In the genomic region with DNA sequence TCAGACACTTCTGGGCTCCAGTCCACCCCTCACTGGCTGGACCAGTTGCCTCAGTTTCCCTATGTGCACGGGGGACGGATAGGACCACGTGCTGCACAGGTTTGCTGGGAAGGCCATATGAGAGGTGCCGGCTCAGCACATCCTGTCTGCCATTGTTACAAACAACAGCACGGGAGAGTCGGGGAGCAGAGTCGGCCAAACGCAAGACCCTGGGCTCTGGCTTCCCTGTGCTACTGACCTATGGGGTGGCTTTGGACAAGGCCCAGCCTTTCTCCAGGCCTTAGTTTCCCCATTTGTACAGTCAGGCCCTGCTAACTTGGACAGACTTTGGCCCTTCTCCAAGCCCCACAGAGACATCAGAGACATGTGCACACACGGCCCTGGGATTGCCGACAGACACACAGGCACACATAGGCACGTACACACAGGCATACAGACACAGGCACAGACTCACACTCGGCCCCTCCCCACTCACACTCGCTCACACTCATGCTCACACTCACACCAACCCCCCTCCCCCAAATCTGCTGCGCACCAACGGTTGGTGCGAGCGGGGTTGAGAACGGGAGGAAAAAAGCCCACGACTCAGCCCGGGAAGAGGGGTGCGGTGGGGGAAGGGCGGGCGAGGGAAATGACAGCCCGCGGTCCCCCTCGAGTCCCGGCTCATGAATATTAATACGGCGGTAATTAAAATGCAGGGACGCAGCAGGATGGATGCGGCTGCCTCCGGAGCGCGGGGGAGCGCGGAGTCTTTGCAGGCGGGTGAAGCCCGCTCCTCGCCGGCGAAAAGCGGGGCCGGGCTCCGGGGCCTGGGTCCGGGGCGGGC, we compare ENCODE assay signal across 1 cellular context.
TF ChIP-seq lines count a peak whose summit lies in the region.

No MANE protein-coding gene starts in this region.

TF ChIP-seq in K562, 482 proteins besides CTCF, POLR2A, EP300 and RAD21 (continued from another document and continues in another):
- TF ChIP-seq, protein P1, sequence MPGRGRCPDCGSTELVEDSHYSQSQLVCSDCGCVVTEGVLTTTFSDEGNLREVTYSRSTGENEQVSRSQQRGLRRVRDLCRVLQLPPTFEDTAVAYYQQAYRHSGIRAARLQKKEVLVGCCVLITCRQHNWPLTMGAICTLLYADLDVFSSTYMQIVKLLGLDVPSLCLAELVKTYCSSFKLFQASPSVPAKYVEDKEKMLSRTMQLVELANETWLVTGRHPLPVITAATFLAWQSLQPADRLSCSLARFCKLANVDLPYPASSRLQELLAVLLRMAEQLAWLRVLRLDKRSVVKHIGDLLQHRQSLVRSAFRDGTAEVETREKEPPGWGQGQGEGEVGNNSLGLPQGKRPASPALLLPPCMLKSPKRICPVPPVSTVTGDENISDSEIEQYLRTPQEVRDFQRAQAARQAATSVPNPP (IDR thresholded peaks at IDR 0.05; ENCODE audit: borderline replicate concordance, insufficient read depth, insufficient read length) = no peak
- TF ChIP-seq MTA1 (IDR thresholded peaks at IDR 0.05; ENCODE audit: borderline replicate concordance) (peak; percentile 53; the same call in 1 of the 2 replicates), HSF4 (CRISPR knock-in tag; IDR thresholded peaks at IDR 0.05; ENCODE audit: borderline replicate concordance) (peak; percentile 64; the same call in 1 of the 2 replicates), MYNN (IDR thresholded peaks at IDR 0.05) (peak; percentile 87), MYNN (CRISPR knock-in tag; IDR thresholded peaks at IDR 0.05) (no peak), ZNF316 (IDR thresholded peaks at IDR 0.05) (peak; percentile 75), MCM2 (IDR thresholded peaks at IDR 0.05; ENCODE audit: low read depth) (no peak), CCAR2 (IDR thresholded peaks at IDR 0.05; ENCODE audit: low read depth, low read length) (no peak), FOXA3 (CRISPR knock-in tag; conservative IDR thresholded peaks at IDR 0.05 in 1 of 2, IDR thresholded peaks at IDR 0.05 in 1 of 2) (peak in 1 of 2 experiments; percentile 26; a peak in 1 of 4 replicates), ELF4 (CRISPR knock-in tag; IDR thresholded peaks at IDR 0.05) (peak; percentile 69; the same call in 1 of the 2 replicates), JUND (IDR thresholded peaks at IDR 0.05; ENCODE audit: borderline replicate concordance, low read depth, low read length) (no peak), JUND (tag; IDR thresholded peaks at IDR 0.05; ENCODE audit: borderline replicate concordance, low read depth, low read length) (peak; percentile 34; the same call in 2 of the 3 replicates), KDM1A (IDR thresholded peaks at IDR 0.05) (no peak), PHF8 (IDR thresholded peaks at IDR 0.05; ENCODE audit: borderline replicate concordance, low read length) (peak; percentile 35; the same call in 1 of the 2 replicates), MAFG (tag; conservative IDR thresholded peaks at IDR 0.05) (peak; percentile 59; the same call in 1 of the 2 replicates), ZNF583 (CRISPR knock-in tag; IDR thresholded peaks at IDR 0.05) (peak; percentile 86), HDAC3 (IDR thresholded peaks at IDR 0.05; ENCODE audit: borderline replicate concordance, partially characterized antibody) (no peak), NCOA1 (IDR thresholded peaks at IDR 0.05; ENCODE audit: low read depth) (peak; percentile 49; the same call in 1 of the 2 replicates), PURB (CRISPR knock-in tag; IDR thresholded peaks at IDR 0.05; ENCODE audit: low read depth) (no peak), SUPT5H (IDR thresholded peaks at IDR 0.05) (peak; percentile 45), RBM22 (IDR thresholded peaks at IDR 0.05; ENCODE audit: low read depth, low read length, poor library complexity, severe bottlenecking) (no peak), POU5F1 (IDR thresholded peaks at IDR 0.05; ENCODE audit: borderline replicate concordance, low read depth, low read length, partially characterized antibody) (no peak), DIDO1 (tag; IDR thresholded peaks at IDR 0.05; ENCODE audit: low read depth) (0 out of 2 replicates have a peak, but pooled peaks have one; percentile 27), ARNT (IDR thresholded peaks at IDR 0.05) (peak; percentile 23 to 51; a peak in 1 of 4 replicates), ZEB2 (IDR thresholded peaks at IDR 0.05) (0 out of 2 replicates have a peak, but pooled peaks have one; percentile 32)
- TF ChIP-seq, protein P2, sequence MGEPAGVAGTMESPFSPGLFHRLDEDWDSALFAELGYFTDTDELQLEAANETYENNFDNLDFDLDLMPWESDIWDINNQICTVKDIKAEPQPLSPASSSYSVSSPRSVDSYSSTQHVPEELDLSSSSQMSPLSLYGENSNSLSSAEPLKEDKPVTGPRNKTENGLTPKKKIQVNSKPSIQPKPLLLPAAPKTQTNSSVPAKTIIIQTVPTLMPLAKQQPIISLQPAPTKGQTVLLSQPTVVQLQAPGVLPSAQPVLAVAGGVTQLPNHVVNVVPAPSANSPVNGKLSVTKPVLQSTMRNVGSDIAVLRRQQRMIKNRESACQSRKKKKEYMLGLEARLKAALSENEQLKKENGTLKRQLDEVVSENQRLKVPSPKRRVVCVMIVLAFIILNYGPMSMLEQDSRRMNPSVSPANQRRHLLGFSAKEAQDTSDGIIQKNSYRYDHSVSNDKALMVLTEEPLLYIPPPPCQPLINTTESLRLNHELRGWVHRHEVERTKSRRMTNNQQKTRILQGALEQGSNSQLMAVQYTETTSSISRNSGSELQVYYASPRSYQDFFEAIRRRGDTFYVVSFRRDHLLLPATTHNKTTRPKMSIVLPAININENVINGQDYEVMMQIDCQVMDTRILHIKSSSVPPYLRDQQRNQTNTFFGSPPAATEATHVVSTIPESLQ (CRISPR knock-in tag; IDR thresholded peaks at IDR 0.05) = no peak
- TF ChIP-seq, protein P3, sequence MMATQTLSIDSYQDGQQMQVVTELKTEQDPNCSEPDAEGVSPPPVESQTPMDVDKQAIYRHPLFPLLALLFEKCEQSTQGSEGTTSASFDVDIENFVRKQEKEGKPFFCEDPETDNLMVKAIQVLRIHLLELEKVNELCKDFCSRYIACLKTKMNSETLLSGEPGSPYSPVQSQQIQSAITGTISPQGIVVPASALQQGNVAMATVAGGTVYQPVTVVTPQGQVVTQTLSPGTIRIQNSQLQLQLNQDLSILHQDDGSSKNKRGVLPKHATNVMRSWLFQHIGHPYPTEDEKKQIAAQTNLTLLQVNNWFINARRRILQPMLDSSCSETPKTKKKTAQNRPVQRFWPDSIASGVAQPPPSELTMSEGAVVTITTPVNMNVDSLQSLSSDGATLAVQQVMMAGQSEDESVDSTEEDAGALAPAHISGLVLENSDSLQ (IDR thresholded peaks at IDR 0.05) = peak; percentile 51
- TF ChIP-seq, protein P4, sequence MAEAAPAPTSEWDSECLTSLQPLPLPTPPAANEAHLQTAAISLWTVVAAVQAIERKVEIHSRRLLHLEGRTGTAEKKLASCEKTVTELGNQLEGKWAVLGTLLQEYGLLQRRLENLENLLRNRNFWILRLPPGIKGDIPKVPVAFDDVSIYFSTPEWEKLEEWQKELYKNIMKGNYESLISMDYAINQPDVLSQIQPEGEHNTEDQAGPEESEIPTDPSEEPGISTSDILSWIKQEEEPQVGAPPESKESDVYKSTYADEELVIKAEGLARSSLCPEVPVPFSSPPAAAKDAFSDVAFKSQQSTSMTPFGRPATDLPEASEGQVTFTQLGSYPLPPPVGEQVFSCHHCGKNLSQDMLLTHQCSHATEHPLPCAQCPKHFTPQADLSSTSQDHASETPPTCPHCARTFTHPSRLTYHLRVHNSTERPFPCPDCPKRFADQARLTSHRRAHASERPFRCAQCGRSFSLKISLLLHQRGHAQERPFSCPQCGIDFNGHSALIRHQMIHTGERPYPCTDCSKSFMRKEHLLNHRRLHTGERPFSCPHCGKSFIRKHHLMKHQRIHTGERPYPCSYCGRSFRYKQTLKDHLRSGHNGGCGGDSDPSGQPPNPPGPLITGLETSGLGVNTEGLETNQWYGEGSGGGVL (CRISPR knock-in tag; IDR thresholded peaks at IDR 0.05) = peak; percentile 58; the same call in 1 of the 2 replicates
- TF ChIP-seq, protein P5, sequence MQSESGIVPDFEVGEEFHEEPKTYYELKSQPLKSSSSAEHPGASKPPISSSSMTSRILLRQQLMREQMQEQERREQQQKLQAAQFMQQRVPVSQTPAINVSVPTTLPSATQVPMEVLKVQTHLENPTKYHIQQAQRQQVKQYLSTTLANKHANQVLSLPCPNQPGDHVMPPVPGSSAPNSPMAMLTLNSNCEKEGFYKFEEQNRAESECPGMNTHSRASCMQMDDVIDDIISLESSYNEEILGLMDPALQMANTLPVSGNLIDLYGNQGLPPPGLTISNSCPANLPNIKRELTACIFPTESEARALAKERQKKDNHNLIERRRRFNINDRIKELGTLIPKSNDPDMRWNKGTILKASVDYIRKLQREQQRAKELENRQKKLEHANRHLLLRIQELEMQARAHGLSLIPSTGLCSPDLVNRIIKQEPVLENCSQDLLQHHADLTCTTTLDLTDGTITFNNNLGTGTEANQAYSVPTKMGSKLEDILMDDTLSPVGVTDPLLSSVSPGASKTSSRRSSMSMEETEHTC (IDR thresholded peaks at IDR 0.05) = no peak
- TF ChIP-seq, protein P6, sequence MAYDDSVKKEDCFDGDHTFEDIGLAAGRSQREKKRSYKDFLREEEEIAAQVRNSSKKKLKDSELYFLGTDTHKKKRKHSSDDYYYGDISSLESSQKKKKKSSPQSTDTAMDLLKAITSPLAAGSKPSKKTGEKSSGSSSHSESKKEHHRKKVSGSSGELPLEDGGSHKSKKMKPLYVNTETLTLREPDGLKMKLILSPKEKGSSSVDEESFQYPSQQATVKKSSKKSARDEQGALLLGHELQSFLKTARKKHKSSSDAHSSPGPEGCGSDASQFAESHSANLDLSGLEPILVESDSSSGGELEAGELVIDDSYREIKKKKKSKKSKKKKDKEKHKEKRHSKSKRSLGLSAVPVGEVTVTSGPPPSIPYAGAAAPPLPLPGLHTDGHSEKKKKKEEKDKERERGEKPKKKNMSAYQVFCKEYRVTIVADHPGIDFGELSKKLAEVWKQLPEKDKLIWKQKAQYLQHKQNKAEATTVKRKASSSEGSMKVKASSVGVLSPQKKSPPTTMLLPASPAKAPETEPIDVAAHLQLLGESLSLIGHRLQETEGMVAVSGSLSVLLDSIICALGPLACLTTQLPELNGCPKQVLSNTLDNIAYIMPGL (CRISPR knock-in tag; IDR thresholded peaks at IDR 0.05) = no peak
- TF ChIP-seq, protein P7, sequence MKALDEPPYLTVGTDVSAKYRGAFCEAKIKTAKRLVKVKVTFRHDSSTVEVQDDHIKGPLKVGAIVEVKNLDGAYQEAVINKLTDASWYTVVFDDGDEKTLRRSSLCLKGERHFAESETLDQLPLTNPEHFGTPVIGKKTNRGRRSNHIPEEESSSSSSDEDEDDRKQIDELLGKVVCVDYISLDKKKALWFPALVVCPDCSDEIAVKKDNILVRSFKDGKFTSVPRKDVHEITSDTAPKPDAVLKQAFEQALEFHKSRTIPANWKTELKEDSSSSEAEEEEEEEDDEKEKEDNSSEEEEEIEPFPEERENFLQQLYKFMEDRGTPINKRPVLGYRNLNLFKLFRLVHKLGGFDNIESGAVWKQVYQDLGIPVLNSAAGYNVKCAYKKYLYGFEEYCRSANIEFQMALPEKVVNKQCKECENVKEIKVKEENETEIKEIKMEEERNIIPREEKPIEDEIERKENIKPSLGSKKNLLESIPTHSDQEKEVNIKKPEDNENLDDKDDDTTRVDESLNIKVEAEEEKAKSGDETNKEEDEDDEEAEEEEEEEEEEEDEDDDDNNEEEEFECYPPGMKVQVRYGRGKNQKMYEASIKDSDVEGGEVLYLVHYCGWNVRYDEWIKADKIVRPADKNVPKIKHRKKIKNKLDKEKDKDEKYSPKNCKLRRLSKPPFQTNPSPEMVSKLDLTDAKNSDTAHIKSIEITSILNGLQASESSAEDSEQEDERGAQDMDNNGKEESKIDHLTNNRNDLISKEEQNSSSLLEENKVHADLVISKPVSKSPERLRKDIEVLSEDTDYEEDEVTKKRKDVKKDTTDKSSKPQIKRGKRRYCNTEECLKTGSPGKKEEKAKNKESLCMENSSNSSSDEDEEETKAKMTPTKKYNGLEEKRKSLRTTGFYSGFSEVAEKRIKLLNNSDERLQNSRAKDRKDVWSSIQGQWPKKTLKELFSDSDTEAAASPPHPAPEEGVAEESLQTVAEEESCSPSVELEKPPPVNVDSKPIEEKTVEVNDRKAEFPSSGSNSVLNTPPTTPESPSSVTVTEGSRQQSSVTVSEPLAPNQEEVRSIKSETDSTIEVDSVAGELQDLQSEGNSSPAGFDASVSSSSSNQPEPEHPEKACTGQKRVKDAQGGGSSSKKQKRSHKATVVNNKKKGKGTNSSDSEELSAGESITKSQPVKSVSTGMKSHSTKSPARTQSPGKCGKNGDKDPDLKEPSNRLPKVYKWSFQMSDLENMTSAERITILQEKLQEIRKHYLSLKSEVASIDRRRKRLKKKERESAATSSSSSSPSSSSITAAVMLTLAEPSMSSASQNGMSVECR (CRISPR knock-in tag; IDR thresholded peaks at IDR 0.05) = 0 out of 2 replicates have a peak, but pooled peaks have one; percentile 41
- TF ChIP-seq, protein P8, sequence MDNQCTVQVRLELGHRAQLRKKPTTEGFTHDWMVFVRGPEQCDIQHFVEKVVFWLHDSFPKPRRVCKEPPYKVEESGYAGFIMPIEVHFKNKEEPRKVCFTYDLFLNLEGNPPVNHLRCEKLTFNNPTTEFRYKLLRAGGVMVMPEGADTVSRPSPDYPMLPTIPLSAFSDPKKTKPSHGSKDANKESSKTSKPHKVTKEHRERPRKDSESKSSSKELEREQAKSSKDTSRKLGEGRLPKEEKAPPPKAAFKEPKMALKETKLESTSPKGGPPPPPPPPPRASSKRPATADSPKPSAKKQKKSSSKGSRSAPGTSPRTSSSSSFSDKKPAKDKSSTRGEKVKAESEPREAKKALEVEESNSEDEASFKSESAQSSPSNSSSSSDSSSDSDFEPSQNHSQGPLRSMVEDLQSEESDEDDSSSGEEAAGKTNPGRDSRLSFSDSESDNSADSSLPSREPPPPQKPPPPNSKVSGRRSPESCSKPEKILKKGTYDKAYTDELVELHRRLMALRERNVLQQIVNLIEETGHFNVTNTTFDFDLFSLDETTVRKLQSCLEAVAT (IDR thresholded peaks at IDR 0.05) = peak in 1 of 2 experiments; percentile 85; a peak in 3 of 4 replicates
- TF ChIP-seq, protein P9, sequence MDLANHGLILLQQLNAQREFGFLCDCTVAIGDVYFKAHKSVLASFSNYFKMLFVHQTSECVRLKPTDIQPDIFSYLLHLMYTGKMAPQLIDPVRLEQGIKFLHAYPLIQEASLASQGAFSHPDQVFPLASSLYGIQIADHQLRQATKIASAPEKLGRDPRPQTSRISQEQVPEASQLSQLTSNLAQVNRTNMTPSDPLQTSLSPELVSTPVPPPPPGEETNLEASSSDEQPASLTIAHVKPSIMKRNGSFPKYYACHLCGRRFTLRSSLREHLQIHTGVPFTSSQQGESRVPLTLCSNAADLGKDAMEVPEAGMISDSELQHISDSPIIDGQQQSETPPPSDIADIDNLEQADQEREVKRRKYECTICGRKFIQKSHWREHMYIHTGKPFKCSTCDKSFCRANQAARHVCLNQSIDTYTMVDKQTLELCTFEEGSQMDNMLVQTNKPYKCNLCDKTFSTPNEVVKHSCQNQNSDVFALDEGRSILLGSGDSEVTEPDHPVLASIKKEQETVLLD (IDR thresholded peaks at IDR 0.05) = peak; percentile 34; the same call in 1 of the 2 replicates
- TF ChIP-seq, protein P10, sequence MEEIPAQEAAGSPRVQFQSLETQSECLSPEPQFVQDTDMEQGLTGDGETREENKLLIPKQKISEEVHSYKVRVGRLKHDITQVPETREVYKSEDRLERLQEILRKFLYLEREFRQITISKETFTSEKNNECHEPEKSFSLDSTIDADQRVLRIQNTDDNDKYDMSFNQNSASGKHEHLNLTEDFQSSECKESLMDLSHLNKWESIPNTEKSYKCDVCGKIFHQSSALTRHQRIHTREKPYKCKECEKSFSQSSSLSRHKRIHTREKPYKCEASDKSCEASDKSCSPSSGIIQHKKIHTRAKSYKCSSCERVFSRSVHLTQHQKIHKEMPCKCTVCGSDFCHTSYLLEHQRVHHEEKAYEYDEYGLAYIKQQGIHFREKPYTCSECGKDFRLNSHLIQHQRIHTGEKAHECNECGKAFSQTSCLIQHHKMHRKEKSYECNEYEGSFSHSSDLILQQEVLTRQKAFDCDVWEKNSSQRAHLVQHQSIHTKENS (CRISPR knock-in tag; IDR thresholded peaks at IDR 0.05) = no peak
- TF ChIP-seq, protein P11, sequence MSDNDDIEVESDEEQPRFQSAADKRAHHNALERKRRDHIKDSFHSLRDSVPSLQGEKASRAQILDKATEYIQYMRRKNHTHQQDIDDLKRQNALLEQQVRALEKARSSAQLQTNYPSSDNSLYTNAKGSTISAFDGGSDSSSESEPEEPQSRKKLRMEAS (CRISPR knock-in tag; IDR thresholded peaks at IDR 0.05) = peak; percentile 47
